In the genomic region with DNA sequence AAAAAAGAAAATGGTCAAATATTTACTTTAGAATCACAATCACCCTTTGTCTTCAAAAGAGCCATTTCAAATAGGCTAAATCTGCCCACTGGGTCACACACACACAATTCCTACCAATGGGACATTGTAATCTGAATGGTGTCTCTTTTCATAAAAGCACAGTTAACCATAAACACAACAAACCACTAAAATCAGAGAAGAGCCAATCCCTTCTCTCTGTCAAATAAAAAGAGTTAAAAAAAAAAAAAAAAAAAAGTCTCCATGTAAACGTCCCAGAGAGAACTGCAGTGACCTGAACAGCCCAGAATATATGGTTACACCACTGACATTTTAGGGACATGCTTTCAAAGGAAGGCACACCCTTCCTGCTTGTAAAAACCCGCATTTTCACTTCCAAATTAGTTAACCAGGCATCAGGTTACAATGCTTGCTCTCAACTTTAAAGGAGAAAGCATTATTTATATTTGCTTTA, we compare ENCODE assay signal across 13 cellular contexts.
DNase-seq lines count a peak whose midpoint lies in the region; ATAC-seq, FAIRE-seq and TF ChIP-seq lines count a peak whose summit lies in the region.
"Had no signal": no experiment of that assay in that cellular context is flagged by ENCODE, and none has a peak within 500 bp of the region (broad histone marks: within the 10 kb centered on the region; RNA-seq: fewer than 3 reads in every experiment).

No MANE protein-coding gene starts in this region.

- no peak for TF ChIP-seq POLR2A in HepG2 (IDR thresholded peaks at IDR 0.05; ENCODE audit: insufficient read depth in 1 of 2, low read depth in 2 of 2, low read length in 2 of 2)
- TF ChIP-seq POLR2A in right lobe of liver (IDR thresholded peaks at IDR 0.05): no peak

- H3K9me3 ChIP-seq in HepG2 (ENCODE audit: low read length): no peaks in the 10 kb centered on the region
- no peaks in the 10 kb centered on the region for H3K9me3 ChIP-seq in right lobe of liver
- H3K9me3 ChIP-seq in keratinocyte (ENCODE audit: control insufficient read depth, low read depth, low read length): no peaks in the 10 kb centered on the region
- H3K9me3 ChIP-seq: ascending aorta, BLaER1 had no signal

- POLR2A ChIA-PET in HepG2 (lab: Yijun Ruan, JAX): no interaction called here

- 0% methylated on average over 2 of the region's 2 CpGs for WGBS in HepG2 (ENCODE audit: low lambda C conversion rate)
- WGBS in right lobe of liver (ENCODE audit: insufficient coverage, low coverage, low lambda C conversion rate, missing lambda C conversion rate): 26% methylated on average over 2 of the region's 2 CpGs

- intact Hi-C loops in HepG2 (cut with micrococcal nuclease; ENCODE audit: unreplicated experiment) (no loop called here), right lobe of liver (cut with DNase I) (no loop called here), head of caudate nucleus (cut with DNase I) (no loop called here)

- dilution Hi-C loops in keratinocyte (cut with MboI; ENCODE audit: extremely low pct_ligation_motif_present, low sequenced_read_pairs): no loop called here

- no peak for ATAC-seq in HepG2
- ATAC-seq in right lobe of liver: no peak
- ATAC-seq in GM19328 (IDR thresholded peaks at IDR 0.05; ENCODE audit: unreplicated experiment): no peak

- TF ChIP-seq CTCF in HepG2 (CRISPR knock-in tag; IDR thresholded peaks at IDR 0.05) (no peak), right lobe of liver (IDR thresholded peaks at IDR 0.05) (no peak), keratinocyte (optimal IDR thresholded peaks at IDR 0.05 in 1 of 3, IDR thresholded peaks at IDR 0.05 in 1 of 3, conservative IDR thresholded peaks at IDR 0.05 in 1 of 3; ENCODE audit: extremely low read depth in 1 of 3, insufficient read depth in 2 of 3, low read length in 3 of 3) (no peak)

- CTCF ChIA-PET in HepG2 (lab: Yijun Ruan, JAX; ENCODE audit: low intra/inter-chr PET ratio, low total read pairs): no interaction called here

- DNase-seq in HepG2 (ENCODE audit: low spot score) (peak; percentile 6), right lobe of liver (no peak), SK-MEL-5 (ENCODE audit: low read depth, low spot score) (peak; percentile 8), keratinocyte (ENCODE audit: low read depth, low spot score) (no peak), head of caudate nucleus (no peak), NCI-H82 (lab: John Stamatoyannopoulos, UW) (no peak), H7 (no peak)
- DNase-seq: NCI-H2107, T-helper 1 cell had no signal

- in situ Hi-C loops in HepG2 (cut with HindIII; ENCODE audit: extremely low pct_ligation_motif_present, low pct_unique_long_range_greater_than_20kb) (no loop called here), SK-MEL-5 (cut with HindIII; ENCODE audit: low pct_unique_long_range_greater_than_20kb, low sequenced_read_pairs) (no loop called here)

- no peaks in the 10 kb centered on the region for H3K36me3 ChIP-seq in HepG2 (replicated peaks in 1 of 2; ENCODE audit: control insufficient read depth in 1 of 2, insufficient read depth in 2 of 2, low read length in 2 of 2)
- no peaks in the 10 kb centered on the region for H3K36me3 ChIP-seq in right lobe of liver
- peaks cover 5 to 7% of the 10 kb centered on the region in 2 experiments for H3K36me3 ChIP-seq in keratinocyte (ENCODE audit: control insufficient read depth in 2 of 2, extremely low read depth in 1 of 2, insufficient read depth in 2 of 2, low read length in 2 of 2)
- no peaks in the 10 kb centered on the region for H3K36me3 ChIP-seq in H7 (replicated peaks; ENCODE audit: control insufficient read depth, insufficient read depth, low read length)
- H3K36me3 ChIP-seq: BLaER1 had no signal

- no peak overlapping the region for H3K9ac ChIP-seq in HepG2 (ENCODE audit: insufficient read depth, low read depth, low read length)
- H3K9ac ChIP-seq in keratinocyte (ENCODE audit: control insufficient read depth, extremely low read depth, insufficient read depth, low read length): no peak overlapping the region
- H3K9ac ChIP-seq: BLaER1 had no signal

- H4K20me1 ChIP-seq in HepG2 (ENCODE audit: insufficient read depth, low read length) (no peaks in the 10 kb centered on the region), keratinocyte (ENCODE audit: control insufficient read depth, extremely low read depth, insufficient read depth, low read length) (no peaks in the 10 kb centered on the region)
- H4K20me1 ChIP-seq: BLaER1 had no signal

- H3K27ac ChIP-seq in HepG2 (ENCODE audit: extremely low read length, insufficient read depth, low read length) (no peak overlapping the region), right lobe of liver (no peak overlapping the region), keratinocyte (ENCODE audit: control insufficient read depth, insufficient read depth, low read length) (peak overlapping the region; percentile 12)
- H3K27ac ChIP-seq: BLaER1 had no signal

- FAIRE-seq in HepG2 (lab: Jason Lieb, UNC): no peak
- FAIRE-seq in keratinocyte (lab: Jason Lieb, UNC): peak; percentile 67

- H3K27me3 ChIP-seq in HepG2 (ENCODE audit: control insufficient read depth in 1 of 2, insufficient read depth in 2 of 2, low read length in 2 of 2) (no peaks in the 10 kb centered on the region), right lobe of liver (no peaks in the 10 kb centered on the region), keratinocyte (ENCODE audit: control insufficient read depth, extremely low read depth, insufficient read depth, low read length) (no peaks in the 10 kb centered on the region), H7 (ENCODE audit: control insufficient read depth, insufficient read depth, low read length) (no peaks in the 10 kb centered on the region)
- H3K27me3 ChIP-seq: ascending aorta, BLaER1 had no signal

- no peak for TF ChIP-seq RAD21 in HepG2 (CRISPR knock-in tag; IDR thresholded peaks at IDR 0.05)

- TF ChIP-seq EP300 in HepG2 (IDR thresholded peaks at IDR 0.05; ENCODE audit: low read depth in 2 of 2, low read length in 2 of 2) (no peak), HepG2 (CRISPR knock-in tag; IDR thresholded peaks at IDR 0.05; ENCODE audit: borderline replicate concordance) (no peak)

- H2AFZ ChIP-seq in HepG2 (ENCODE audit: low read length) (no peak overlapping the region), keratinocyte (ENCODE audit: control insufficient read depth, low read length) (no peak overlapping the region)

- H3K79me2 ChIP-seq in HepG2 (ENCODE audit: insufficient read depth, low read length): no peaks in the 10 kb centered on the region
- H3K79me2 ChIP-seq in keratinocyte (ENCODE audit: control insufficient read depth, insufficient read depth, low read length): no peaks in the 10 kb centered on the region

- H3K4me1 ChIP-seq in HepG2 (ENCODE audit: insufficient read depth, low read length) (peaks cover 10% of the 10 kb centered on the region), right lobe of liver (no peaks in the 10 kb centered on the region), keratinocyte (ENCODE audit: control insufficient read depth, extremely low read depth, insufficient read depth, low read length) (peaks cover 45% of the 10 kb centered on the region)
- H3K4me1 ChIP-seq: BLaER1 had no signal

- H3K9me1 ChIP-seq in keratinocyte (ENCODE audit: control insufficient read depth, extremely low read depth, insufficient read depth, low read length): no peaks in the 10 kb centered on the region

- H3K4me2 ChIP-seq in HepG2 (ENCODE audit: low read depth, low read length) (no peak overlapping the region), keratinocyte (ENCODE audit: control insufficient read depth, extremely low read depth, insufficient read depth, low read depth, low read length) (peak overlapping the region; percentile 55)
- H3K4me2 ChIP-seq: BLaER1 had no signal

- BruUV-seq in HepG2 (replicated peaks; lab: Mats Ljungman, UMichigan): no TSS peak

- no peak overlapping the region for H3K4me3 ChIP-seq in HepG2 (replicated peaks in 1 of 3; ENCODE audit: insufficient read depth in 1 of 3, low read depth in 2 of 3, low read length in 3 of 3)
- H3K4me3 ChIP-seq in right lobe of liver: no peak overlapping the region
- no peak overlapping the region for H3K4me3 ChIP-seq in keratinocyte (ENCODE audit: control insufficient read depth in 2 of 3, extremely low read depth in 1 of 3, insufficient read depth in 2 of 3, low read depth in 1 of 3, low read length in 3 of 3)
- H3K4me3 ChIP-seq in H7 (ENCODE audit: insufficient read depth, low read depth, low read length): no peak overlapping the region
- H3K4me3 ChIP-seq: ascending aorta, BLaER1, lung had no signal

TF ChIP-seq in HepG2, 621 proteins besides CTCF, POLR2A, EP300 and RAD21 (continues in another document):
- TF ChIP-seq ZNF558 (CRISPR knock-in tag; IDR thresholded peaks at IDR 0.05; ENCODE audit: borderline replicate concordance) (no peak), ISL2 (CRISPR knock-in tag; IDR thresholded peaks at IDR 0.05) (no peak), ARNT2 (CRISPR knock-in tag; IDR thresholded peaks at IDR 0.05; ENCODE audit: low read depth) (no peak), FOXC1 (CRISPR knock-in tag; IDR thresholded peaks at IDR 0.05; ENCODE audit: borderline replicate concordance) (no peak)
- TF ChIP-seq, protein P1, sequence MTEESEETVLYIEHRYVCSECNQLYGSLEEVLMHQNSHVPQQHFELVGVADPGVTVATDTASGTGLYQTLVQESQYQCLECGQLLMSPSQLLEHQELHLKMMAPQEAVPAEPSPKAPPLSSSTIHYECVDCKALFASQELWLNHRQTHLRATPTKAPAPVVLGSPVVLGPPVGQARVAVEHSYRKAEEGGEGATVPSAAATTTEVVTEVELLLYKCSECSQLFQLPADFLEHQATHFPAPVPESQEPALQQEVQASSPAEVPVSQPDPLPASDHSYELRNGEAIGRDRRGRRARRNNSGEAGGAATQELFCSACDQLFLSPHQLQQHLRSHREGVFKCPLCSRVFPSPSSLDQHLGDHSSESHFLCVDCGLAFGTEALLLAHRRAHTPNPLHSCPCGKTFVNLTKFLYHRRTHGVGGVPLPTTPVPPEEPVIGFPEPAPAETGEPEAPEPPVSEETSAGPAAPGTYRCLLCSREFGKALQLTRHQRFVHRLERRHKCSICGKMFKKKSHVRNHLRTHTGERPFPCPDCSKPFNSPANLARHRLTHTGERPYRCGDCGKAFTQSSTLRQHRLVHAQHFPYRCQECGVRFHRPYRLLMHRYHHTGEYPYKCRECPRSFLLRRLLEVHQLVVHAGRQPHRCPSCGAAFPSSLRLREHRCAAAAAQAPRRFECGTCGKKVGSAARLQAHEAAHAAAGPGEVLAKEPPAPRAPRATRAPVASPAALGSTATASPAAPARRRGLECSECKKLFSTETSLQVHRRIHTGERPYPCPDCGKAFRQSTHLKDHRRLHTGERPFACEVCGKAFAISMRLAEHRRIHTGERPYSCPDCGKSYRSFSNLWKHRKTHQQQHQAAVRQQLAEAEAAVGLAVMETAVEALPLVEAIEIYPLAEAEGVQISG (CRISPR knock-in tag; IDR thresholded peaks at IDR 0.05): no peak
- TF ChIP-seq, protein P2, sequence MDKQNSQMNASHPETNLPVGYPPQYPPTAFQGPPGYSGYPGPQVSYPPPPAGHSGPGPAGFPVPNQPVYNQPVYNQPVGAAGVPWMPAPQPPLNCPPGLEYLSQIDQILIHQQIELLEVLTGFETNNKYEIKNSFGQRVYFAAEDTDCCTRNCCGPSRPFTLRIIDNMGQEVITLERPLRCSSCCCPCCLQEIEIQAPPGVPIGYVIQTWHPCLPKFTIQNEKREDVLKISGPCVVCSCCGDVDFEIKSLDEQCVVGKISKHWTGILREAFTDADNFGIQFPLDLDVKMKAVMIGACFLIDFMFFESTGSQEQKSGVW (CRISPR knock-in tag; IDR thresholded peaks at IDR 0.05; ENCODE audit: borderline replicate concordance): no peak

Comparison
In these comparisons a context has a peak if more than half of its experiments do, and no peak if none do; other contexts are left out.
1. DNase-seq: peak in HepG2 (single experiment) and SK-MEL-5 (single experiment); none in right lobe of liver (0 of 3), keratinocyte (single experiment), head of caudate nucleus (0 of 42), NCI-H82 (single experiment) and H7 (single experiment).